Comparison of ENCODE assay signal across 1 cellular context in genomic region chr1:43073490-43074230, GRCh38.
TF ChIP-seq lines count a peak whose summit lies in the region.

No MANE protein-coding gene starts in this region.

TF ChIP-seq in K562, 482 proteins besides CTCF, POLR2A, EP300 and RAD21 (continued from another document and continues in another):
- TF ChIP-seq, protein P1, sequence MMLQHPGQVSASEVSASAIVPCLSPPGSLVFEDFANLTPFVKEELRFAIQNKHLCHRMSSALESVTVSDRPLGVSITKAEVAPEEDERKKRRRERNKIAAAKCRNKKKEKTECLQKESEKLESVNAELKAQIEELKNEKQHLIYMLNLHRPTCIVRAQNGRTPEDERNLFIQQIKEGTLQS (IDR thresholded peaks at IDR 0.05): peak; percentile 42; the same call in 1 of the 2 replicates
- TF ChIP-seq, protein P1 (CRISPR knock-in tag; conservative IDR thresholded peaks at IDR 0.05): no peak
- TF ChIP-seq CC2D1A (IDR thresholded peaks at IDR 0.05): peak; percentile 97
- no peak for TF ChIP-seq NR2C2 (CRISPR knock-in tag; IDR thresholded peaks at IDR 0.05)
- TF ChIP-seq NR2C2 (tag; IDR thresholded peaks at IDR 0.05): peak; percentile 51; the same call in 1 of the 2 replicates
- TF ChIP-seq JUNB (CRISPR knock-in tag; conservative IDR thresholded peaks at IDR 0.05): no peak
- peak in 1 of 2 experiments; percentile 53; a peak in 1 of 3 replicates for TF ChIP-seq CBX3 (IDR thresholded peaks at IDR 0.05; ENCODE audit: borderline replicate concordance in 1 of 2, low read length in 2 of 2)
- TF ChIP-seq ZNF707 (CRISPR knock-in tag; conservative IDR thresholded peaks at IDR 0.05): no peak
- no peak for TF ChIP-seq NRF1 (conservative IDR thresholded peaks at IDR 0.05 in 1 of 2, IDR thresholded peaks at IDR 0.05 in 1 of 2)
- no peak; the same call in 1 of the 2 replicates for TF ChIP-seq JUND (IDR thresholded peaks at IDR 0.05; ENCODE audit: borderline replicate concordance, low read depth, low read length)
- TF ChIP-seq JUND (tag; IDR thresholded peaks at IDR 0.05; ENCODE audit: borderline replicate concordance, low read depth, low read length): peak; percentile 51; the same call in 2 of the 3 replicates
- TF ChIP-seq MXI1 (IDR thresholded peaks at IDR 0.05; ENCODE audit: low read depth, low read length): no peak
- TF ChIP-seq ZNF280A (IDR thresholded peaks at IDR 0.05; ENCODE audit: low read depth, partially characterized antibody): no peak
- TF ChIP-seq, protein P2, sequence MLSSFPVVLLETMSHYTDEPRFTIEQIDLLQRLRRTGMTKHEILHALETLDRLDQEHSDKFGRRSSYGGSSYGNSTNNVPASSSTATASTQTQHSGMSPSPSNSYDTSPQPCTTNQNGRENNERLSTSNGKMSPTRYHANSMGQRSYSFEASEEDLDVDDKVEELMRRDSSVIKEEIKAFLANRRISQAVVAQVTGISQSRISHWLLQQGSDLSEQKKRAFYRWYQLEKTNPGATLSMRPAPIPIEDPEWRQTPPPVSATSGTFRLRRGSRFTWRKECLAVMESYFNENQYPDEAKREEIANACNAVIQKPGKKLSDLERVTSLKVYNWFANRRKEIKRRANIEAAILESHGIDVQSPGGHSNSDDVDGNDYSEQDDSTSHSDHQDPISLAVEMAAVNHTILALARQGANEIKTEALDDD (IDR thresholded peaks at IDR 0.05): peak; percentile 36; the same call in 1 of the 2 replicates
- TF ChIP-seq CSDE1 (IDR thresholded peaks at IDR 0.05): no peak
- TF ChIP-seq, protein P3, sequence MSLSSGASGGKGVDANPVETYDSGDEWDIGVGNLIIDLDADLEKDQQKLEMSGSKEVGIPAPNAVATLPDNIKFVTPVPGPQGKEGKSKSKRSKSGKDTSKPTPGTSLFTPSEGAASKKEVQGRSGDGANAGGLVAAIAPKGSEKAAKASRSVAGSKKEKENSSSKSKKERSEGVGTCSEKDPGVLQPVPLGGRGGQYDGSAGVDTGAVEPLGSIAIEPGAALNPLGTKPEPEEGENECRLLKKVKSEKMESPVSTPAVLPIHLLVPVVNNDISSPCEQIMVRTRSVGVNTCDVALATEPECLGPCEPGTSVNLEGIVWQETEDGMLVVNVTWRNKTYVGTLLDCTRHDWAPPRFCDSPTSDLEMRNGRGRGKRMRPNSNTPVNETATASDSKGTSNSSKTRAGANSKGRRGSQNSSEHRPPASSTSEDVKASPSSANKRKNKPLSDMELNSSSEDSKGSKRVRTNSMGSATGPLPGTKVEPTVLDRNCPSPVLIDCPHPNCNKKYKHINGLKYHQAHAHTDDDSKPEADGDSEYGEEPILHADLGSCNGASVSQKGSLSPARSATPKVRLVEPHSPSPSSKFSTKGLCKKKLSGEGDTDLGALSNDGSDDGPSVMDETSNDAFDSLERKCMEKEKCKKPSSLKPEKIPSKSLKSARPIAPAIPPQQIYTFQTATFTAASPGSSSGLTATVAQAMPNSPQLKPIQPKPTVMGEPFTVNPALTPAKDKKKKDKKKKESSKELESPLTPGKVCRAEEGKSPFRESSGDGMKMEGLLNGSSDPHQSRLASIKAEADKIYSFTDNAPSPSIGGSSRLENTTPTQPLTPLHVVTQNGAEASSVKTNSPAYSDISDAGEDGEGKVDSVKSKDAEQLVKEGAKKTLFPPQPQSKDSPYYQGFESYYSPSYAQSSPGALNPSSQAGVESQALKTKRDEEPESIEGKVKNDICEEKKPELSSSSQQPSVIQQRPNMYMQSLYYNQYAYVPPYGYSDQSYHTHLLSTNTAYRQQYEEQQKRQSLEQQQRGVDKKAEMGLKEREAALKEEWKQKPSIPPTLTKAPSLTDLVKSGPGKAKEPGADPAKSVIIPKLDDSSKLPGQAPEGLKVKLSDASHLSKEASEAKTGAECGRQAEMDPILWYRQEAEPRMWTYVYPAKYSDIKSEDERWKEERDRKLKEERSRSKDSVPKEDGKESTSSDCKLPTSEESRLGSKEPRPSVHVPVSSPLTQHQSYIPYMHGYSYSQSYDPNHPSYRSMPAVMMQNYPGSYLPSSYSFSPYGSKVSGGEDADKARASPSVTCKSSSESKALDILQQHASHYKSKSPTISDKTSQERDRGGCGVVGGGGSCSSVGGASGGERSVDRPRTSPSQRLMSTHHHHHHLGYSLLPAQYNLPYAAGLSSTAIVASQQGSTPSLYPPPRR (CRISPR knock-in tag; IDR thresholded peaks at IDR 0.05; ENCODE audit: borderline replicate concordance): no peak
- TF ChIP-seq RBM14 (IDR thresholded peaks at IDR 0.05; ENCODE audit: borderline replicate concordance, insufficient read depth, low read depth, low read length): no peak
- TF ChIP-seq ZFP91 (CRISPR knock-in tag; IDR thresholded peaks at IDR 0.05): no peak
- TF ChIP-seq RB1 (IDR thresholded peaks at IDR 0.05; ENCODE audit: low read depth): peak; percentile 78
- TF ChIP-seq, protein P4, sequence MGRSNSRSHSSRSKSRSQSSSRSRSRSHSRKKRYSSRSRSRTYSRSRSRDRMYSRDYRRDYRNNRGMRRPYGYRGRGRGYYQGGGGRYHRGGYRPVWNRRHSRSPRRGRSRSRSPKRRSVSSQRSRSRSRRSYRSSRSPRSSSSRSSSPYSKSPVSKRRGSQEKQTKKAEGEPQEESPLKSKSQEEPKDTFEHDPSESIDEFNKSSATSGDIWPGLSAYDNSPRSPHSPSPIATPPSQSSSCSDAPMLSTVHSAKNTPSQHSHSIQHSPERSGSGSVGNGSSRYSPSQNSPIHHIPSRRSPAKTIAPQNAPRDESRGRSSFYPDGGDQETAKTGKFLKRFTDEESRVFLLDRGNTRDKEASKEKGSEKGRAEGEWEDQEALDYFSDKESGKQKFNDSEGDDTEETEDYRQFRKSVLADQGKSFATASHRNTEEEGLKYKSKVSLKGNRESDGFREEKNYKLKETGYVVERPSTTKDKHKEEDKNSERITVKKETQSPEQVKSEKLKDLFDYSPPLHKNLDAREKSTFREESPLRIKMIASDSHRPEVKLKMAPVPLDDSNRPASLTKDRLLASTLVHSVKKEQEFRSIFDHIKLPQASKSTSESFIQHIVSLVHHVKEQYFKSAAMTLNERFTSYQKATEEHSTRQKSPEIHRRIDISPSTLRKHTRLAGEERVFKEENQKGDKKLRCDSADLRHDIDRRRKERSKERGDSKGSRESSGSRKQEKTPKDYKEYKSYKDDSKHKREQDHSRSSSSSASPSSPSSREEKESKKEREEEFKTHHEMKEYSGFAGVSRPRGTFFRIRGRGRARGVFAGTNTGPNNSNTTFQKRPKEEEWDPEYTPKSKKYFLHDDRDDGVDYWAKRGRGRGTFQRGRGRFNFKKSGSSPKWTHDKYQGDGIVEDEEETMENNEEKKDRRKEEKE (IDR thresholded peaks at IDR 0.05; ENCODE audit: borderline replicate concordance in 1 of 2, control insufficient read depth in 1 of 2, low read depth in 2 of 2, low read length in 1 of 2): 0 out of 4 replicates have a peak, but pooled peaks of 1 of the 2 experiments have one; percentile 21
- TF ChIP-seq RHOXF2B (CRISPR knock-in tag; conservative IDR thresholded peaks at IDR 0.05): no peak
- TF ChIP-seq MEIS2 (IDR thresholded peaks at IDR 0.05; ENCODE audit: partially characterized antibody): no peak
- no peak for TF ChIP-seq HNRNPUL1 (IDR thresholded peaks at IDR 0.05; ENCODE audit: low read length)
- TF ChIP-seq ARID1B (IDR thresholded peaks at IDR 0.05): peak; percentile 46; the same call in 1 of the 2 replicates
- 0 out of 4 replicates have a peak, but pooled peaks of 1 of the 2 experiments have one; percentile 45 for TF ChIP-seq NONO (IDR thresholded peaks at IDR 0.05; ENCODE audit: low read depth in 2 of 2, low read length in 1 of 2)
- no peak for TF ChIP-seq RBM17 (IDR thresholded peaks at IDR 0.05; ENCODE audit: borderline replicate concordance, low read depth, low read length)
- peak in 1 of 2 experiments; percentile 42; a peak in 1 of 4 replicates for TF ChIP-seq RCOR1 (IDR thresholded peaks at IDR 0.05; ENCODE audit: borderline replicate concordance in 1 of 2, low read depth in 2 of 2, low read length in 2 of 2)
- TF ChIP-seq ILF3 (IDR thresholded peaks at IDR 0.05; ENCODE audit: borderline replicate concordance): peak; percentile 43; the same call in 1 of the 2 replicates
- 0 out of 2 replicates have a peak, but pooled peaks have one; percentile 41 for TF ChIP-seq GATAD2B (IDR thresholded peaks at IDR 0.05; ENCODE audit: borderline replicate concordance)
- peak; percentile 31; the same call in 1 of the 2 replicates for TF ChIP-seq ZEB2 (IDR thresholded peaks at IDR 0.05)
- TF ChIP-seq, protein P5, sequence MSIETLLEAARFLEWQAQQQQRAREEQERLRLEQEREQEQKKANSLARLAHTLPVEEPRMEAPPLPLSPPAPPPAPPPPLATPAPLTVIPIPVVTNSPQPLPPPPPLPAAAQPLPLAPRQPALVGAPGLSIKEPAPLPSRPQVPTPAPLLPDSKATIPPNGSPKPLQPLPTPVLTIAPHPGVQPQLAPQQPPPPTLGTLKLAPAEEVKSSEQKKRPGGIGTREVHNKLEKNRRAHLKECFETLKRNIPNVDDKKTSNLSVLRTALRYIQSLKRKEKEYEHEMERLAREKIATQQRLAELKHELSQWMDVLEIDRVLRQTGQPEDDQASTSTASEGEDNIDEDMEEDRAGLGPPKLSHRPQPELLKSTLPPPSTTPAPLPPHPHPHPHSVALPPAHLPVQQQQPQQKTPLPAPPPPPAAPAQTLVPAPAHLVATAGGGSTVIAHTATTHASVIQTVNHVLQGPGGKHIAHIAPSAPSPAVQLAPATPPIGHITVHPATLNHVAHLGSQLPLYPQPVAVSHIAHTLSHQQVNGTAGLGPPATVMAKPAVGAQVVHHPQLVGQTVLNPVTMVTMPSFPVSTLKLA (conservative IDR thresholded peaks at IDR 0.05): peak; percentile 45 to 58
- no peak for TF ChIP-seq ZFX (CRISPR knock-in tag; IDR thresholded peaks at IDR 0.05)
- no peak for TF ChIP-seq PTBP1 (IDR thresholded peaks at IDR 0.05; ENCODE audit: low read depth, low read length)
- TF ChIP-seq, protein P6, sequence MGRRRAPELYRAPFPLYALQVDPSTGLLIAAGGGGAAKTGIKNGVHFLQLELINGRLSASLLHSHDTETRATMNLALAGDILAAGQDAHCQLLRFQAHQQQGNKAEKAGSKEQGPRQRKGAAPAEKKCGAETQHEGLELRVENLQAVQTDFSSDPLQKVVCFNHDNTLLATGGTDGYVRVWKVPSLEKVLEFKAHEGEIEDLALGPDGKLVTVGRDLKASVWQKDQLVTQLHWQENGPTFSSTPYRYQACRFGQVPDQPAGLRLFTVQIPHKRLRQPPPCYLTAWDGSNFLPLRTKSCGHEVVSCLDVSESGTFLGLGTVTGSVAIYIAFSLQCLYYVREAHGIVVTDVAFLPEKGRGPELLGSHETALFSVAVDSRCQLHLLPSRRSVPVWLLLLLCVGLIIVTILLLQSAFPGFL (CRISPR knock-in tag; IDR thresholded peaks at IDR 0.05): no peak
- peak; percentile 100 for TF ChIP-seq SMC3 (conservative IDR thresholded peaks at IDR 0.05; ENCODE audit: insufficient read depth, low read depth, low read length)
- 0 out of 2 replicates have a peak, but pooled peaks have one; percentile 56 for TF ChIP-seq DPF2 (IDR thresholded peaks at IDR 0.05)
- TF ChIP-seq MTA2 (IDR thresholded peaks at IDR 0.05; ENCODE audit: low read depth): no peak
- no peak for TF ChIP-seq EZH2 (IDR thresholded peaks at IDR 0.05; ENCODE audit: borderline replicate concordance, low read depth, low read length)
- TF ChIP-seq NBN (IDR thresholded peaks at IDR 0.05; ENCODE audit: low read depth): peak; percentile 81; the same call in 1 of the 2 replicates
- peak; percentile 50; the same call in 1 of the 2 replicates for TF ChIP-seq THRAP3 (IDR thresholded peaks at IDR 0.05; ENCODE audit: borderline replicate concordance)
- peak; percentile 94 for TF ChIP-seq ESRRA (IDR thresholded peaks at IDR 0.05; ENCODE audit: borderline replicate concordance, low read depth)
- TF ChIP-seq REST (CRISPR knock-in tag; IDR thresholded peaks at IDR 0.05; ENCODE audit: low read depth): no peak
- no peak for TF ChIP-seq SREBF2 (CRISPR knock-in tag; IDR thresholded peaks at IDR 0.05)
